1 cellular context compared by ENCODE assay signal in genomic region chr11:66408488-66409214, GRCh38.
TF ChIP-seq lines count a peak whose summit lies in the region.

No MANE protein-coding gene starts in this region.

TF ChIP-seq in K562, 482 proteins besides CTCF, POLR2A, EP300 and RAD21 (continued from another document and continues in another):
- no peak for TF ChIP-seq TCF7 (IDR thresholded peaks at IDR 0.05; ENCODE audit: borderline replicate concordance)
- TF ChIP-seq RBM15 (IDR thresholded peaks at IDR 0.05; ENCODE audit: insufficient read depth, low read length) = no peak
- TF ChIP-seq HINFP (tag; conservative IDR thresholded peaks at IDR 0.05; ENCODE audit: low read depth) = no peak
- TF ChIP-seq AFF4 (CRISPR knock-in tag; IDR thresholded peaks at IDR 0.05) = peak; percentile 88
- no peak for TF ChIP-seq ATF3 (IDR thresholded peaks at IDR 0.05)
- TF ChIP-seq ATF3 (CRISPR knock-in tag; conservative IDR thresholded peaks at IDR 0.05) = peak; percentile 57; the same call in 1 of the 2 replicates
- peak in 2 of 3 experiments; percentile 42 to 73 for TF ChIP-seq YY1 (IDR thresholded peaks at IDR 0.05; ENCODE audit: borderline replicate concordance in 1 of 3, control insufficient read depth in 1 of 3, extremely low read depth in 1 of 3, insufficient read depth in 3 of 3, insufficient read length in 1 of 3, insufficient replicate concordance in 2 of 3, low read depth in 1 of 3, low read length in 2 of 3)
- no peak for TF ChIP-seq TRIM24 (IDR thresholded peaks at IDR 0.05)
- TF ChIP-seq TEAD4 (IDR thresholded peaks at IDR 0.05; ENCODE audit: low read length) = peak; percentile 27
- TF ChIP-seq TEAD4 (CRISPR knock-in tag; IDR thresholded peaks at IDR 0.05; ENCODE audit: borderline replicate concordance) = no peak
- TF ChIP-seq SIN3B (IDR thresholded peaks at IDR 0.05; ENCODE audit: low read depth) = 0 out of 2 replicates have a peak, but pooled peaks have one; percentile 23
- TF ChIP-seq ELK1 (CRISPR knock-in tag; IDR thresholded peaks at IDR 0.05) = no peak
- TF ChIP-seq ZNF518B (CRISPR knock-in tag; IDR thresholded peaks at IDR 0.05) = no peak
- no peak for TF ChIP-seq ZNF551 (CRISPR knock-in tag; IDR thresholded peaks at IDR 0.05)
- no peak for TF ChIP-seq NR0B1 (IDR thresholded peaks at IDR 0.05; ENCODE audit: partially characterized antibody)
- TF ChIP-seq ESRRA (IDR thresholded peaks at IDR 0.05; ENCODE audit: borderline replicate concordance, low read depth) = peak; percentile 18; the same call in 1 of the 2 replicates
- 0 out of 2 replicates have a peak, but pooled peaks have one; percentile 14 for TF ChIP-seq ZNF24 (IDR thresholded peaks at IDR 0.05)
- no peak for TF ChIP-seq SMARCB1 (IDR thresholded peaks at IDR 0.05; ENCODE audit: insufficient read length, low read depth)
- TF ChIP-seq ZBTB33 (CRISPR knock-in tag; IDR thresholded peaks at IDR 0.05) = peak; percentile 70
- no peak for TF ChIP-seq PHB2 (IDR thresholded peaks at IDR 0.05; ENCODE audit: low read depth)
- no peak for TF ChIP-seq ZNF253 (CRISPR knock-in tag; conservative IDR thresholded peaks at IDR 0.05)
- TF ChIP-seq TFE3 (CRISPR knock-in tag; IDR thresholded peaks at IDR 0.05) = no peak
- no peak for TF ChIP-seq GMEB1 (CRISPR knock-in tag; IDR thresholded peaks at IDR 0.05)
- no peak for TF ChIP-seq SNRNP70 (optimal IDR thresholded peaks at IDR 0.05; ENCODE audit: low read depth, low read length)
- no peak for TF ChIP-seq DMBX1 (CRISPR knock-in tag; IDR thresholded peaks at IDR 0.05; ENCODE audit: borderline replicate concordance)
- peak in 1 of 2 experiments; percentile 33; a peak in 1 of 4 replicates for TF ChIP-seq RCOR1 (IDR thresholded peaks at IDR 0.05; ENCODE audit: borderline replicate concordance in 1 of 2, low read depth in 2 of 2, low read length in 2 of 2)
- no peak for TF ChIP-seq GABPB2 (CRISPR knock-in tag; conservative IDR thresholded peaks at IDR 0.05)
- no peak for TF ChIP-seq NUFIP1 (IDR thresholded peaks at IDR 0.05; ENCODE audit: partially characterized antibody)
- TF ChIP-seq POLR3A (IDR thresholded peaks at IDR 0.05; ENCODE audit: borderline replicate concordance, extremely low read depth, insufficient read depth, insufficient read length) = no peak
- TF ChIP-seq ZNF431 (CRISPR knock-in tag; IDR thresholded peaks at IDR 0.05) = no peak
- TF ChIP-seq PRMT5 (CRISPR knock-in tag; IDR thresholded peaks at IDR 0.05) = no peak
- TF ChIP-seq ARID4B (CRISPR knock-in tag; IDR thresholded peaks at IDR 0.05) = peak; percentile 70; the same call in 1 of the 2 replicates
- TF ChIP-seq MEIS2 (IDR thresholded peaks at IDR 0.05; ENCODE audit: partially characterized antibody) = no peak
- peak; percentile 73; the same call in 1 of the 2 replicates for TF ChIP-seq GATAD2B (IDR thresholded peaks at IDR 0.05; ENCODE audit: borderline replicate concordance)
- TF ChIP-seq L3MBTL2 (IDR thresholded peaks at IDR 0.05) = 0 out of 2 replicates have a peak, but pooled peaks have one; percentile 15
